In genomic region chr2:188986839-188987238, GRCh38 we compare ENCODE assay signal across 1 cellular context.
TF ChIP-seq lines count a peak whose summit lies in the region.

No MANE protein-coding gene starts in this region.

TF ChIP-seq in IMR-90, 13 proteins besides CTCF, POLR2A, EP300 and RAD21 (continued from another document):
- no peak for TF ChIP-seq USF2 (IDR thresholded peaks at IDR 0.05; ENCODE audit: low read depth, low read length)
- no peak for TF ChIP-seq ELK1 (IDR thresholded peaks at IDR 0.05; ENCODE audit: borderline replicate concordance, low read depth, low read length)
- no peak for TF ChIP-seq RCOR1 (IDR thresholded peaks at IDR 0.05; ENCODE audit: insufficient replicate concordance, low read length)
- TF ChIP-seq NFE2L2 (IDR thresholded peaks at IDR 0.05; ENCODE audit: low read depth, low read length): no peak
- TF ChIP-seq SMC3 (IDR thresholded peaks at IDR 0.05; ENCODE audit: low read depth, low read length): no peak
